8 cellular contexts compared by ENCODE assay signal in the genomic region with DNA sequence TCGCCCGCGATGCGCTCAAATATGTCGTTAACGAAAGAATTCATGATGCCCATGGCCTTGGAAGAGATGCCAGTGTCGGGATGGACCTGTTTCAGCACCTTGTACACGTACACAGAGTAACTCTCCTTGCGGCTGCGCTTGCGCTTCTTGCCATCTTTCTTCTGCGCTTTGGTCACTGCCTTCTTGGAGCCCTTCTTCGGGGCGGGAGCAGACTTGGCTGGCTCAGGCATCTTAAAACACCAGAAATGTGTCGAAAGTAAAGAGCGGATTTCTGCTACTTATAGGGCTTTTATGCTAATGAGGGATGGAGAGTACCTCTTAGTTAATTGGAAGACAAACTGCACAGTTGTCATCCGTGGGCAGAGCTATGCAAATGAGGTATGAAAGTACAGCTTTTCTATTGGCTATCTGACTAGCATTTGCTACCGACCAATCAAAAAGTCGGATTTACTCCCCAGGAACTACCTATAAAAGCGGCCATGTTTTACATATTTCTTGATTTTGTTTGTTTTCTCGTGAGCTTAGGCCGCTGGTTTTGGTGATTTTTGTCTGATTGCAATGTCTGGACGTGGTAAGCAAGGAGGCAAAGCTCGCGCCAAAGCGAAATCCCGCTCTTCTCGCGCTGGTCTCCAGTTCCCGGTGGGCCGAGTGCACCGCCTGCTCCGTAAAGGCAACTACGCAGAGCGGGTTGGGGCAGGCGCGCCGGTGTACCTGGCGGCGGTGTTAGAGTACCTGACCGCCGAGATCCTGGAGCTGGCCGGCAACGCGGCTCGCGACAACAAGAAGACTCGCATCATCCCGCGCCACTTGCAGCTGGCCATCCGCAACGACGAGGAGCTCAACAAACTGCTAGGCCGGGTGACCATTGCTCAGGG. TPM values are rescaled to one million over a fixed set of nuclear protein-coding genes. Genes with fewer than 3 reads are reported as not detected.
DNase-seq lines count a peak whose midpoint lies in the region; ATAC-seq and TF ChIP-seq lines count a peak whose summit lies in the region.

No MANE protein-coding gene starts in this region.

- H3K4me3 ChIP-seq in HUES48 (ENCODE audit: low read depth, low read length) (peak overlapping the region; percentile 76), NT2/D1 (ENCODE audit: insufficient read length, low read depth) (peak overlapping the region; percentile 88), endodermal cell (ENCODE audit: low read length) (peak overlapping the region; percentile 98), mesendoderm (ENCODE audit: low read length) (peak overlapping the region; percentile 79)

- CTCF ChIA-PET in Calu3 (lab: Charles Lee), result interaction anchor here (0.6 to 2.7 kb wide), 16 partner anchors 21 to 161 kb away, joined by 3 to 21 read pairs (median 6); a partner anchor contains a TSS

- H3K9me3 ChIP-seq in HUES48 (ENCODE audit: control insufficient read depth, insufficient read depth, low read length) (no peaks in the 10 kb centered on the region), NT2/D1 (ENCODE audit: insufficient read depth, low read length) (no peaks in the 10 kb centered on the region), endodermal cell (ENCODE audit: control insufficient read depth, low read length) (no peaks in the 10 kb centered on the region)

- H4K8ac ChIP-seq in mesendoderm (ENCODE audit: low read depth, low read length), result no peak overlapping the region

- H3K4me2 ChIP-seq in mesendoderm (ENCODE audit: low read length), result peak overlapping the region; percentile 42

- peak; percentile 83 for DNase-seq in Calu3
- peak; percentile 91 for DNase-seq in NT2/D1 (ENCODE audit: low read depth, low spot score)
- DNase-seq in activated CD8-positive, alpha-beta memory T cell treated with anti-CD3 and anti-CD28 coated beads, Interleukin-2, amount 50 U/mL, for 4 hours, result peak; percentile 59
- DNase-seq in endodermal cell, result peak; percentile 92
- DNase-seq in mesendoderm, result peak; percentile 100
- DNase-seq in stimulated activated CD8-positive, alpha-beta memory T cell treated with anti-CD3 and anti-CD28 coated beads, Interleukin-15, amount 100 ng/mL, for 1 hour (ENCODE audit: low read depth), result peak; percentile 58

- H3K4me3 Mint-ChIP-seq in Calu3 (ENCODE audit: low read depth, unreplicated experiment) (peak overlapping the region; percentile 98), endodermal cell (peak overlapping the region; percentile 100)

- peaks cover 32% of the 10 kb centered on the region for H3K79me2 ChIP-seq in mesendoderm (ENCODE audit: control insufficient read depth, insufficient read depth, low read length)

- H3K23ac ChIP-seq in mesendoderm (ENCODE audit: low read length), result peak overlapping the region; percentile 97

- H2BK15ac ChIP-seq in mesendoderm (replicated peaks; ENCODE audit: low read depth), result no peak overlapping the region

- peak overlapping the region; percentile 48 for H3K4ac ChIP-seq in mesendoderm (ENCODE audit: low read depth, low read length)

- H3K27me3 Mint-ChIP-seq in Calu3 (ENCODE audit: unreplicated experiment) (peaks cover 14% of the 10 kb centered on the region), endodermal cell (ENCODE audit: insufficient read depth) (no peaks in the 10 kb centered on the region)

- H2BK5ac ChIP-seq in mesendoderm (ENCODE audit: low read length), result peak overlapping the region; percentile 72

- intact Hi-C loops in Calu3 (cut with micrococcal nuclease; ENCODE audit: unreplicated experiment), result loop anchor here (1.0 to 5.0 kb wide), 5 partner anchors 33 to 148 kb away; a partner anchor contains a TSS

- H3K4me1 ChIP-seq in HUES48 (ENCODE audit: control insufficient read depth, insufficient read depth, low read length) (peaks cover 16% of the 10 kb centered on the region), NT2/D1 (ENCODE audit: insufficient read depth, insufficient read length) (no peaks in the 10 kb centered on the region), endodermal cell (ENCODE audit: control insufficient read depth, insufficient read depth, low read length) (no peaks in the 10 kb centered on the region), mesendoderm (ENCODE audit: control insufficient read depth, low read depth, low read length) (no peaks in the 10 kb centered on the region)

- H3K27ac Mint-ChIP-seq in Calu3 (ENCODE audit: unreplicated experiment) (peak overlapping the region; percentile 100), endodermal cell (peak overlapping the region; percentile 100)

- peak overlapping the region; percentile 89 for H3K56ac ChIP-seq in mesendoderm (ENCODE audit: low read length)

- peak overlapping the region; percentile 98 for H3K18ac ChIP-seq in mesendoderm (ENCODE audit: low read length)

- peak overlapping the region; percentile 99 for H3K27ac ChIP-seq in HUES48 (ENCODE audit: low read depth, low read length)
- peak overlapping the region; percentile 97 for H3K27ac ChIP-seq in endodermal cell (ENCODE audit: low read depth, low read length)
- peak overlapping the region; percentile 96 for H3K27ac ChIP-seq in mesendoderm (ENCODE audit: low read depth, low read length)

- 0% methylated on average over 25 to 54 of the region's 54 CpGs for WGBS in endodermal cell (ENCODE audit: insufficient coverage in 1 of 2, insufficient read length in 1 of 2), 2 experiments
- no CpG with 5 or more reads among the region's 54 CpGs for WGBS in mesendoderm (ENCODE audit: extremely low coverage, insufficient coverage, low lambda C conversion rate)

- TF ChIP-seq CTCF in Calu3 (IDR thresholded peaks at IDR 0.05; ENCODE audit: unreplicated experiment) (no peak), endodermal cell (conservative IDR thresholded peaks at IDR 0.05) (no peak)

- peak overlapping the region; percentile 98 for H3K9ac ChIP-seq in HUES48 (ENCODE audit: low read depth, low read length)
- peak overlapping the region; percentile 86 for H3K9ac ChIP-seq in NT2/D1 (ENCODE audit: insufficient read length, low read depth)
- H3K9ac ChIP-seq in endodermal cell (ENCODE audit: extremely low read depth, low read length, poor library complexity, severe bottlenecking), result peak overlapping the region; percentile 98
- H3K9ac ChIP-seq in mesendoderm (ENCODE audit: low read length), result peak overlapping the region; percentile 94

- H3K9me3 Mint-ChIP-seq in Calu3 (ENCODE audit: low read depth, unreplicated experiment) (no peaks in the 10 kb centered on the region), endodermal cell (no peaks in the 10 kb centered on the region)

- H3K4me1 Mint-ChIP-seq in Calu3 (ENCODE audit: low read depth, unreplicated experiment), result peaks cover 34% of the 10 kb centered on the region
- H3K4me1 Mint-ChIP-seq in endodermal cell, result peaks cover 26% of the 10 kb centered on the region

- H3K27me3 ChIP-seq in HUES48 (ENCODE audit: control insufficient read depth, insufficient read depth, low read length) (no peaks in the 10 kb centered on the region), NT2/D1 (ENCODE audit: insufficient read depth, insufficient read length) (no peaks in the 10 kb centered on the region), endodermal cell (ENCODE audit: control insufficient read depth, insufficient read depth, low read length, poor library complexity, severe bottlenecking) (no peaks in the 10 kb centered on the region), mesendoderm (ENCODE audit: insufficient read depth, low read length, poor library complexity) (no peaks in the 10 kb centered on the region)

- no peak overlapping the region for H2AK5ac ChIP-seq in mesendoderm (ENCODE audit: low read length)

- H3K36me3 ChIP-seq in HUES48 (ENCODE audit: control insufficient read depth, insufficient read depth, low read length) (peaks cover 7% of the 10 kb centered on the region; the same call in 1 of the 2 replicates), NT2/D1 (ENCODE audit: insufficient read depth, insufficient read length, low read length) (peaks cover 40% of the 10 kb centered on the region), endodermal cell (ENCODE audit: control insufficient read depth, insufficient read depth, low read length) (no peaks in the 10 kb centered on the region), mesendoderm (ENCODE audit: control insufficient read depth, insufficient read depth, low read length) (no peaks in the 10 kb centered on the region)

- no peak overlapping the region for H4K5ac ChIP-seq in mesendoderm (ENCODE audit: low read length)

- H3K36me3 Mint-ChIP-seq in Calu3 (ENCODE audit: insufficient read depth, unreplicated experiment), result peaks cover 79% of the 10 kb centered on the region
- peaks cover 2% of the 10 kb centered on the region for H3K36me3 Mint-ChIP-seq in endodermal cell (ENCODE audit: low read depth)

- peak; percentile 75 for ATAC-seq in GM21423 (IDR thresholded peaks at IDR 0.05; ENCODE audit: unreplicated experiment)

- H2BK120ac ChIP-seq in mesendoderm (ENCODE audit: low read depth, low read length), result no peak overlapping the region

- H3K79me1 ChIP-seq in mesendoderm (ENCODE audit: low read length), result peaks cover 2% of the 10 kb centered on the region

- BruUV-seq in Calu3 (replicated peaks; lab: Mats Ljungman, UMichigan), result TSS peak; percentile 91

RNA-seq across cellular contexts. Expression of gene HFE, which starts 36.7 kb away (rescaled TPM):
- total RNA-seq in Calu3 (2022), result 24.9 and 27.1 TPM in 2 replicates
- total RNA-seq in endodermal cell, result 1 to 10 TPM; 1.8 to 2.1 TPM
- 2.7 TPM for polyA plus RNA-seq in endodermal cell (2013, experiment 1 of 2)
- polyA plus RNA-seq in endodermal cell (2013, experiment 2 of 2), result 1.7 TPM
- polyA plus RNA-seq in mesendoderm (2013, experiment 1 of 2), result 0.28 TPM
- polyA plus RNA-seq in mesendoderm (2013, experiment 2 of 2), result 0.41 TPM

Comparison
In these comparisons a context has a peak if more than half of its experiments do, and no peak if none do; other contexts are left out.
1. Peak in every context shown above with its lines: DNase-seq, ATAC-seq, H3K4me3 ChIP-seq and H3K27ac ChIP-seq.